Comparison of ENCODE assay signal across 18 cellular contexts in the genomic region with DNA sequence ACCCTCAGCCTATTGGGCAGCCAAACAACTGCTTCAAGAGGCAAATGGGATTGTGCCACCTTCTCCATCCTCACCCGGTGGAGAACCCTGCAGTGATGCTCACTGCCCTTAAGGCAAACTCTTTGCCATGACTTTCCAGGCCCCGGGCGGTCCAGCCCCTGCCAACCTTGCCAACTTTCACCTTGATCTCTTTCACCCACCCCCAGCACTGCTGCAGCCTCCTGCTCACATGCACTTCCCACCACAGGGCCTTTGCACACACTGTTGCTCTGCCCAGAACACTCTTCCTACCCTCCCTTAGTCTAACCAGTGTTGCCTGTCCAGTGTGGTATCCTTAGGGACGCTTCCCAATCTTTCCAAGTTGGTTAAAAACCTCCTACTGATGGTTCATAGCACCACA.
A peak's percentile ranks its signal among the peaks of the same experiment; 100 is the strongest.
DNase-seq lines count a peak whose midpoint lies in the region; ATAC-seq and TF ChIP-seq lines count a peak whose summit lies in the region.
"Had no signal": no experiment of that assay in that cellular context is flagged by ENCODE, and none has a peak within 500 bp of the region (broad histone marks: within the 10 kb centered on the region; RNA-seq: fewer than 3 reads in every experiment).

No MANE protein-coding gene starts in this region.

- peak overlapping the region; percentile 98; the same call in 1 of the 2 replicates for H3K27ac ChIP-seq in VCaP
- H3K27ac ChIP-seq: 22Rv1, C4-2B, GM23248, HL-60 had no signal

- peaks cover 8% of the 10 kb centered on the region for H3K9me3 Mint-ChIP-seq in T-helper 2 cell treated with Interferon-gamma antibody and Interleukin-4, amounts not matched to agents 5 μg/mL and 100 μg/mL, for 36 hours
- H3K9me3 Mint-ChIP-seq in progenitor cell of endocrine pancreas (ENCODE audit: low read depth): peaks cover 4% of the 10 kb centered on the region
- H3K9me3 Mint-ChIP-seq: CD4-positive, alpha-beta T cell had no signal

- ATAC-seq in left lobe of liver: no peak
- ATAC-seq: A549 had no signal

- no peak overlapping the region for H3K4me3 Mint-ChIP-seq in T-helper 2 cell treated with Interferon-gamma antibody and Interleukin-4, amounts not matched to agents 5 μg/mL and 100 μg/mL, for 36 hours
- no peak overlapping the region for H3K4me3 Mint-ChIP-seq in progenitor cell of endocrine pancreas (ENCODE audit: low read depth)
- H3K4me3 Mint-ChIP-seq: CD4-positive, alpha-beta T cell; HFFc6; IgD-negative memory B cell had no signal

- H3K4me1 Mint-ChIP-seq in T-helper 2 cell treated with Interferon-gamma antibody and Interleukin-4, amounts not matched to agents 5 μg/mL and 100 μg/mL, for 36 hours (ENCODE audit: low read depth): no peaks in the 10 kb centered on the region
- peaks cover 16% of the 10 kb centered on the region for H3K4me1 Mint-ChIP-seq in progenitor cell of endocrine pancreas (ENCODE audit: low read depth)
- H3K4me1 Mint-ChIP-seq: IgD-negative memory B cell had no signal

- peak overlapping the region; percentile 21 for H3K27ac Mint-ChIP-seq in T-helper 2 cell treated with Interferon-gamma antibody and Interleukin-4, amounts not matched to agents 5 μg/mL and 100 μg/mL, for 36 hours
- peak overlapping the region; percentile 53 for H3K27ac Mint-ChIP-seq in progenitor cell of endocrine pancreas
- H3K27ac Mint-ChIP-seq: CD4-positive, alpha-beta T cell; HFFc6 had no signal

- DNase-seq in T-helper 2 cell treated with Interferon-gamma antibody and Interleukin-4, amounts not matched to agents 5 μg/mL and 100 μg/mL, for 36 hours (ENCODE audit: low spot score): no peak
- no peak for DNase-seq in T-helper 2 cell
- no peak for DNase-seq in progenitor cell of endocrine pancreas (ENCODE audit: low spot score, unreplicated experiment)
- no peak for DNase-seq in left lobe of liver (ENCODE audit: low spot score)
- no peak for DNase-seq in GF-D8 (lab: John Stamatoyannopoulos, UW)
- no peak for DNase-seq in amniotic stem cell (lab: John Stamatoyannopoulos, UW)
- DNase-seq: AML-193; Caco-2; CD4-positive, alpha-beta T cell; GM23248; HCEC 1CT; HFFc6 had no signal

- H3K27me3 Mint-ChIP-seq in T-helper 2 cell treated with Interferon-gamma antibody and Interleukin-4, amounts not matched to agents 5 μg/mL and 100 μg/mL, for 36 hours (ENCODE audit: low read depth): peaks cover 15% of the 10 kb centered on the region
- no peaks in the 10 kb centered on the region for H3K27me3 Mint-ChIP-seq in progenitor cell of endocrine pancreas

- H3K36me3 Mint-ChIP-seq in T-helper 2 cell treated with Interferon-gamma antibody and Interleukin-4, amounts not matched to agents 5 μg/mL and 100 μg/mL, for 36 hours (ENCODE audit: low read depth): no peaks in the 10 kb centered on the region
- H3K36me3 Mint-ChIP-seq in progenitor cell of endocrine pancreas (ENCODE audit: insufficient read depth): peaks cover 2% of the 10 kb centered on the region

- TF ChIP-seq CTCF in VCaP (conservative IDR thresholded peaks at IDR 0.05): no peak
- no peak for TF ChIP-seq CTCF in progenitor cell of endocrine pancreas (IDR thresholded peaks at IDR 0.05; ENCODE audit: unreplicated experiment)
